Comparison of ENCODE assay signal across 8 cellular contexts in genomic region chr7:115356139-115356746, GRCh38.
A peak's percentile ranks its signal among the peaks of the same experiment; 100 is the strongest.
DNase-seq lines count a peak whose midpoint lies in the region; ATAC-seq and TF ChIP-seq lines count a peak whose summit lies in the region.

No MANE protein-coding gene starts in this region.

- no peak overlapping the region for H3K4me3 Mint-ChIP-seq in activated naive CD4-positive, alpha-beta T cell treated with anti-CD3 and anti-CD28 coated beads, Interleukin-2, amount 50 U/mL, for 24 hours

- peak in 2 of 3 experiments; percentile 8 to 62 for TF ChIP-seq CTCF in testis (IDR thresholded peaks at IDR 0.05)

- DNase-seq in activated naive CD4-positive, alpha-beta T cell treated with anti-CD3 and anti-CD28 coated beads, Interleukin-2, amount 50 U/mL, for 16 hours: no peak
- DNase-seq in NCI-H1694 (lab: John Stamatoyannopoulos, UW): peak; percentile 9
- no peak for DNase-seq in epithelial cell of prostate (ENCODE audit: low read depth, low spot score)
- DNase-seq in testis: peak; percentile 16
- DNase-seq in DMS153 (lab: John Stamatoyannopoulos, UW): no peak
- no peak for DNase-seq in GM19238 (ENCODE audit: insufficient read length, low spot score)

- H3K36me3 ChIP-seq in testis (ENCODE audit: low read depth, missing control alignments): no peaks in the 10 kb centered on the region

- H3K9me3 Mint-ChIP-seq in activated naive CD4-positive, alpha-beta T cell treated with anti-CD3 and anti-CD28 coated beads, Interleukin-2, amount 50 U/mL, for 24 hours: no peaks in the 10 kb centered on the region

- no peak overlapping the region for H3K4me3 ChIP-seq in testis

- no peaks in the 10 kb centered on the region for H3K36me3 Mint-ChIP-seq in activated naive CD4-positive, alpha-beta T cell treated with anti-CD3 and anti-CD28 coated beads, Interleukin-2, amount 50 U/mL, for 24 hours

- peaks cover 2% of the 10 kb centered on the region for H3K27me3 Mint-ChIP-seq in activated naive CD4-positive, alpha-beta T cell treated with anti-CD3 and anti-CD28 coated beads, Interleukin-2, amount 50 U/mL, for 24 hours

- no peaks in the 10 kb centered on the region for H3K27me3 ChIP-seq in testis

- H3K27ac Mint-ChIP-seq in activated naive CD4-positive, alpha-beta T cell treated with anti-CD3 and anti-CD28 coated beads, Interleukin-2, amount 50 U/mL, for 24 hours: peak overlapping the region; percentile 3

- no peak for ATAC-seq in GM21515 (IDR thresholded peaks at IDR 0.05; ENCODE audit: unreplicated experiment)

- H3K27ac ChIP-seq in epithelial cell of prostate: peak overlapping the region; percentile 55
- no peak overlapping the region for H3K27ac ChIP-seq in testis

- no peak for TF ChIP-seq POLR2A in testis (IDR thresholded peaks at IDR 0.05)

- intact Hi-C loops in testis (cut with DNase I; ENCODE audit: low total_unique reads): no loop called here

- H3K9me3 ChIP-seq in testis: no peaks in the 10 kb centered on the region

- H3K4me1 ChIP-seq in testis: no peaks in the 10 kb centered on the region

- 37 to 52% methylated on average over 2 of the region's 2 CpGs for WGBS in testis, 2 donors

- no peaks in the 10 kb centered on the region for H3K4me1 Mint-ChIP-seq in activated naive CD4-positive, alpha-beta T cell treated with anti-CD3 and anti-CD28 coated beads, Interleukin-2, amount 50 U/mL, for 24 hours

Comparison
In these comparisons a context has a peak if more than half of its experiments do, and no peak if none do; other contexts are left out.
1. DNase-seq: peak in NCI-H1694 (single experiment) and testis (single experiment); none in activated naive CD4-positive, alpha-beta T cell treated with anti-CD3 and anti-CD28 coated beads, Interleukin-2, amount 50 U/mL, for 16 hours (single experiment), epithelial cell of prostate (single experiment), DMS153 (single experiment) and GM19238 (single experiment).